In genomic region chr2:234861841-234862735, GRCh38 we compare ENCODE assay signal across 19 cellular contexts.
DNase-seq lines count a peak whose midpoint lies in the region; ATAC-seq, FAIRE-seq and TF ChIP-seq lines count a peak whose summit lies in the region.
"Had no signal": no experiment of that assay in that cellular context is flagged by ENCODE, and none has a peak within 500 bp of the region (broad histone marks: within the 10 kb centered on the region; RNA-seq: fewer than 3 reads in every experiment).

No MANE protein-coding gene starts in this region.

- H3K27me3 Mint-ChIP-seq in neural crest cell (ENCODE audit: low read depth): no peaks in the 10 kb centered on the region
- H3K27me3 Mint-ChIP-seq in naive thymus-derived CD8-positive, alpha-beta T cell: peaks cover 0 to 3% (median 0%) of the 10 kb centered on the region in 5 donors
- H3K27me3 Mint-ChIP-seq: activated naive CD8-positive, alpha-beta T cell had no signal

- H3K36me3 Mint-ChIP-seq in neural crest cell (ENCODE audit: low read depth): no peaks in the 10 kb centered on the region
- H3K36me3 Mint-ChIP-seq in naive thymus-derived CD8-positive, alpha-beta T cell: no peaks in the 10 kb centered on the region
- H3K36me3 Mint-ChIP-seq: activated naive CD8-positive, alpha-beta T cell; CD4-positive, alpha-beta memory T cell; stimulated activated effector memory CD8-positive, alpha-beta T cell treated with anti-CD3 and anti-CD28 coated beads, Interleukin-12 subunit alpha, Interleukin-12 subunit beta, amount 100 ng/mL, for 72 hours; T-cell had no signal

- no peak overlapping the region for H3K27ac Mint-ChIP-seq in neural crest cell (ENCODE audit: unreplicated experiment)
- no peak overlapping the region for H3K27ac Mint-ChIP-seq in naive thymus-derived CD8-positive, alpha-beta T cell
- H3K27ac Mint-ChIP-seq: activated naive CD8-positive, alpha-beta T cell; CD4-positive, alpha-beta memory T cell; stimulated activated effector memory CD8-positive, alpha-beta T cell treated with anti-CD3 and anti-CD28 coated beads, Interleukin-12 subunit alpha, Interleukin-12 subunit beta, amount 100 ng/mL, for 72 hours; T-cell had no signal

- peaks cover 0 to 26% of the 10 kb centered on the region in 2 donors for H3K4me1 ChIP-seq in right atrium auricular region
- H3K4me1 ChIP-seq: colonic mucosa had no signal

- no peak for FAIRE-seq in GM19239 (lab: Jason Lieb, UNC)
- FAIRE-seq: K562 had no signal

- H3K9me3 ChIP-seq in right atrium auricular region: no peaks in the 10 kb centered on the region
- H3K9me3 ChIP-seq: colonic mucosa had no signal

- ATAC-seq in Right ventricle myocardium inferior: peak; percentile 59
- ATAC-seq in naive thymus-derived CD8-positive, alpha-beta T cell: no peak
- ATAC-seq: K562; stimulated activated effector memory CD8-positive, alpha-beta T cell treated with anti-CD3 and anti-CD28 coated beads, Interleukin-12 subunit alpha, Interleukin-12 subunit beta, amount 100 ng/mL, for 72 hours; T-cell had no signal

- intact Hi-C loops in Right ventricle myocardium inferior (cut with DNase I): no loop called here

- TF ChIP-seq CTCF in right atrium auricular region (IDR thresholded peaks at IDR 0.05): no peak
- no peak for TF ChIP-seq CTCF in neural crest cell (conservative IDR thresholded peaks at IDR 0.05)

- no peak overlapping the region for H3K27ac ChIP-seq in right atrium auricular region
- H3K27ac ChIP-seq: 22Rv1, colonic mucosa had no signal

- POLR2A ChIA-PET in naive thymus-derived CD8-positive, alpha-beta T cell (lab: Charles Lee): no interaction called here

- H3K9me3 Mint-ChIP-seq in neural crest cell: no peaks in the 10 kb centered on the region
- peaks cover 0 to 5% (median 0%) of the 10 kb centered on the region in 9 donors for H3K9me3 Mint-ChIP-seq in naive thymus-derived CD8-positive, alpha-beta T cell
- H3K9me3 Mint-ChIP-seq: stimulated activated effector memory CD8-positive, alpha-beta T cell treated with anti-CD3 and anti-CD28 coated beads, Interleukin-12 subunit alpha, Interleukin-12 subunit beta, amount 100 ng/mL, for 72 hours had no signal

- no peaks in the 10 kb centered on the region for H3K36me3 ChIP-seq in right atrium auricular region
- H3K36me3 ChIP-seq: colonic mucosa had no signal

- no peaks in the 10 kb centered on the region for H3K27me3 ChIP-seq in right atrium auricular region
- H3K27me3 ChIP-seq: colonic mucosa had no signal

- peak overlapping the region; percentile 52 for H3K4me3 Mint-ChIP-seq in neural crest cell
- no peak overlapping the region for H3K4me3 Mint-ChIP-seq in naive thymus-derived CD8-positive, alpha-beta T cell
- H3K4me3 Mint-ChIP-seq: activated naive CD8-positive, alpha-beta T cell; CD4-positive, alpha-beta memory T cell; stimulated activated effector memory CD8-positive, alpha-beta T cell treated with anti-CD3 and anti-CD28 coated beads, Interleukin-12 subunit alpha, Interleukin-12 subunit beta, amount 100 ng/mL, for 72 hours; T-cell had no signal

- DNase-seq in Right ventricle myocardium inferior (ENCODE audit: missing footprints) (no peak), right atrium auricular region (ENCODE audit: low spot score) (no peak), foreskin melanocyte (peak; percentile 91), neural crest cell (ENCODE audit: low read depth, low spot score) (no peak), occipital lobe (lab: John Stamatoyannopoulos, UW) (no peak), GM19239 (ENCODE audit: insufficient read length, low spot score) (no peak), activated gamma-delta T cell (lab: John Stamatoyannopoulos, UW) (no peak)
- DNase-seq in naive thymus-derived CD8-positive, alpha-beta T cell: no peak
- DNase-seq: activated CD8-positive, alpha-beta memory T cell treated with anti-CD3 and anti-CD28 coated beads, Interleukin-2, amount 50 U/mL, for 4 hours; CD4-positive, alpha-beta memory T cell; colonic mucosa; NCI-H226; OCI-M1; stimulated activated CD4-positive, alpha-beta T cell treated with anti-CD3 and anti-CD28 coated beads, Interleukin-4, amount 100 ng/mL, for 24 hours; T-cell had no signal

- H3K4me1 Mint-ChIP-seq in neural crest cell: peaks cover 62% of the 10 kb centered on the region
- H3K4me1 Mint-ChIP-seq in naive thymus-derived CD8-positive, alpha-beta T cell: no peaks in the 10 kb centered on the region
- H3K4me1 Mint-ChIP-seq: CD4-positive, alpha-beta memory T cell; stimulated activated effector memory CD8-positive, alpha-beta T cell treated with anti-CD3 and anti-CD28 coated beads, Interleukin-12 subunit alpha, Interleukin-12 subunit beta, amount 100 ng/mL, for 72 hours; T-cell had no signal

- no peak overlapping the region for H3K4me3 ChIP-seq in right atrium auricular region
- H3K4me3 ChIP-seq: colonic mucosa, K562 had no signal
